In the genomic region with DNA sequence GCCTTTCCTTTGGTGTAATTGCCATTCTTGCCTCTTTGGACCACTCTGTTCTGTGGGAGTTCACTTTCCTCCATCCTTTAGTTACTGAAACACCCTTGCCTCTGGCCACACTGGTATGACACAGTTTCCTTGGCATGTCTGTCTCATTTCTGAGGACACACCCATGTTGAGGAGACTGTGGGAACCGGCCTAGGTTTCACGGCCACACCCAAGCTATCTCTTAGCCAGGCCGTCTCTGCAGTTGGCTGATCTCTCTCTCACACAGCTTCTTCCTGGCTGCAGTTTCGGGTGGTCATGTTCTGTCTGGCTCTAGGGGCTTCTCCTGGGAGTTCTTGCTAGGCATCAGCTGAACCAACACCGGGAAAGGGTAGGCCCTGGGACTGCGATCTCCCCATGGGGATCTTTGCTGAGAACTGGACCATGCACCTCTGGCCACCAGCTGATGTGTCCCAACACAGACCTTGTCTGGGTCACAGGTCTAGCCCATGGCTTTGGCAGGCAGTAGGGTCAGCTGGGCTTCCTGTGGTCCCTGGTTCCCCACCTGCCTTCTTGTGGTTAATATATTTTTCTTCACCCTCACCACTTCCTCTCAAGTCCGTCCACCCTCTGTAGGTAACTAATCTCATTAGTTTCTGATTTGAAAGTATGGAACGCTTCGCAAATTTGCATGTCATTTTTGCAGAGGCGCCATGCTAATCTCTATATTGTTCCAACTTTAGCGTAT, we compare ENCODE assay signal across 9 cellular contexts. TPM values are rescaled to one million over a fixed set of nuclear protein-coding genes. Genes with fewer than 3 reads are reported as not detected.
DNase-seq lines count a peak whose midpoint lies in the region; ATAC-seq and TF ChIP-seq lines count a peak whose summit lies in the region.
"Had no signal": no experiment of that assay in that cellular context is flagged by ENCODE, and none has a peak within 500 bp of the region (broad histone marks: within the 10 kb centered on the region; RNA-seq: fewer than 3 reads in every experiment).

No MANE protein-coding gene starts in this region.

- POLR2A ChIA-PET in HEK293 (lab: Yijun Ruan, JAX) = interaction anchor here (1.0 to 1.2 kb wide), 2 partner anchors 8 to 55 kb away, joined by 3 read pairs; a partner anchor contains a TSS

- TF ChIP-seq EP300 in stomach (IDR thresholded peaks at IDR 0.05) = no peak

- intact Hi-C loops in esophagus squamous epithelium (cut with DNase I) (no loop called here), stomach (cut with DNase I; ENCODE audit: low total_unique reads) (no loop called here), body of pancreas (cut with DNase I) (no loop called here)

- H3K4me3 ChIP-seq in HEK293 (ENCODE audit: low read depth, low read length) (no peak overlapping the region), MG63 (no peak overlapping the region), esophagus squamous epithelium (no peak overlapping the region), stomach (no peak overlapping the region), body of pancreas (no peak overlapping the region)

- H3K27me3 ChIP-seq in MG63 = no peaks in the 10 kb centered on the region
- H3K27me3 ChIP-seq in esophagus squamous epithelium = no peaks in the 10 kb centered on the region
- H3K27me3 ChIP-seq in stomach = no peaks in the 10 kb centered on the region
- H3K27me3 ChIP-seq in body of pancreas = no peaks in the 10 kb centered on the region

- H3K36me3 ChIP-seq in HEK293 (ENCODE audit: control insufficient read depth in 2 of 2, insufficient read depth in 1 of 2, low read length in 2 of 2) (peaks cover 3 to 17% of the 10 kb centered on the region in 2 experiments; a peak in 2 of 3 replicates), MG63 (no peaks in the 10 kb centered on the region), esophagus squamous epithelium (peaks cover 6 to 46% (median 14%) of the 10 kb centered on the region in 3 donors), stomach (peaks cover 37 to 83% (median 77%) of the 10 kb centered on the region in 4 donors), body of pancreas (replicated peaks in 1 of 2; ENCODE audit: insufficient read depth in 1 of 2, low read depth in 2 of 2) (peaks cover 10 to 17% of the 10 kb centered on the region in 2 donors)

- DNase-seq in MG63 = peak; percentile 86
- no peak for DNase-seq in esophagus squamous epithelium (lab: John Stamatoyannopoulos, UW)
- peak; percentile 49 for DNase-seq in stomach
- no peak for DNase-seq in stimulated activated CD4-positive, alpha-beta T cell treated with anti-CD3 and anti-CD28 coated beads, Interleukin-2, amount 100 ng/mL, for 24 hours
- no peak for DNase-seq in body of pancreas
- no peak for DNase-seq in NCI-H69 (lab: John Stamatoyannopoulos, UW)

- H3K4me1 ChIP-seq in HEK293 (ENCODE audit: control insufficient read depth, insufficient read depth, low read length) (no peaks in the 10 kb centered on the region), esophagus squamous epithelium (peaks cover 21 to 73% (median 24%) of the 10 kb centered on the region in 3 donors), stomach (peaks cover 22 to 64% (median 35%) of the 10 kb centered on the region in 4 donors), body of pancreas (peaks cover 11% of the 10 kb centered on the region)
- H3K4me1 ChIP-seq: parathyroid adenoma had no signal

- WGBS in esophagus squamous epithelium, 2 donors = 52 to 53% methylated on average over 8 to 9 of the region's 11 CpGs
- WGBS in stomach, 5 donors = 63 to 68% (median 65%) methylated on average over 9 to 11 of the region's 11 CpGs
- 79 to 87% methylated on average over 11 of the region's 11 CpGs for WGBS in body of pancreas, 2 donors

- H3K9me3 ChIP-seq in HEK293 (ENCODE audit: control insufficient read depth, insufficient read depth, low read depth, low read length) = no peaks in the 10 kb centered on the region
- peaks cover 16% of the 10 kb centered on the region for H3K9me3 ChIP-seq in MG63
- peaks cover 0 to 3% (median 0%) of the 10 kb centered on the region in 3 donors for H3K9me3 ChIP-seq in esophagus squamous epithelium
- H3K9me3 ChIP-seq in stomach = no peaks in the 10 kb centered on the region
- H3K9me3 ChIP-seq in body of pancreas = no peaks in the 10 kb centered on the region

- H3K27ac ChIP-seq in HEK293 (ENCODE audit: extremely low read depth, low read depth, low read length) = no peak overlapping the region
- peak overlapping the region; percentile 78 to 92 (median 86) for H3K27ac ChIP-seq in esophagus squamous epithelium
- peak overlapping the region; percentile 26 to 72 (median 35) for H3K27ac ChIP-seq in stomach
- no peak overlapping the region for H3K27ac ChIP-seq in body of pancreas
- H3K27ac ChIP-seq: parathyroid adenoma had no signal

- peak; percentile 93 for ATAC-seq in GM18502 (IDR thresholded peaks at IDR 0.05; ENCODE audit: poor library complexity, unreplicated experiment)
- no peak for ATAC-seq in body of pancreas

- CTCF ChIA-PET in HEK293 (lab: Yijun Ruan, JAX) = interaction anchor here (1.0 to 7.0 kb wide), 4 partner anchors 13 to 228 kb away, joined by 3 to 50 read pairs (median 6); a partner anchor contains a TSS

- TF ChIP-seq POLR2A in esophagus squamous epithelium (IDR thresholded peaks at IDR 0.05) (no peak), stomach (IDR thresholded peaks at IDR 0.05) (no peak), body of pancreas (IDR thresholded peaks at IDR 0.05) (no peak)

- TF ChIP-seq CTCF in HEK293 (tag by site-specific recombination; IDR thresholded peaks at IDR 0.05) (no peak), esophagus squamous epithelium (IDR thresholded peaks at IDR 0.05) (no peak), stomach (IDR thresholded peaks at IDR 0.05) (no peak), body of pancreas (IDR thresholded peaks at IDR 0.05) (no peak)

TF ChIP-seq in HEK293, 187 proteins besides CTCF, POLR2A, EP300 and RAD21 (continues in another document):
- TF ChIP-seq, protein P1, sequence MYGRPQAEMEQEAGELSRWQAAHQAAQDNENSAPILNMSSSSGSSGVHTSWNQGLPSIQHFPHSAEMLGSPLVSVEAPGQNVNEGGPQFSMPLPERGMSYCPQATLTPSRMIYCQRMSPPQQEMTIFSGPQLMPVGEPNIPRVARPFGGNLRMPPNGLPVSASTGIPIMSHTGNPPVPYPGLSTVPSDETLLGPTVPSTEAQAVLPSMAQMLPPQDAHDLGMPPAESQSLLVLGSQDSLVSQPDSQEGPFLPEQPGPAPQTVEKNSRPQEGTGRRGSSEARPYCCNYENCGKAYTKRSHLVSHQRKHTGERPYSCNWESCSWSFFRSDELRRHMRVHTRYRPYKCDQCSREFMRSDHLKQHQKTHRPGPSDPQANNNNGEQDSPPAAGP (tag by site-specific recombination; IDR thresholded peaks at IDR 0.05) = peak; percentile 59; the same call in 1 of the 2 replicates
- no peak for TF ChIP-seq ZNF791 (tag by site-specific recombination; IDR thresholded peaks at IDR 0.05)
- no peak for TF ChIP-seq ZNF350 (tag by site-specific recombination; IDR thresholded peaks at IDR 0.05)
- TF ChIP-seq, protein P2, sequence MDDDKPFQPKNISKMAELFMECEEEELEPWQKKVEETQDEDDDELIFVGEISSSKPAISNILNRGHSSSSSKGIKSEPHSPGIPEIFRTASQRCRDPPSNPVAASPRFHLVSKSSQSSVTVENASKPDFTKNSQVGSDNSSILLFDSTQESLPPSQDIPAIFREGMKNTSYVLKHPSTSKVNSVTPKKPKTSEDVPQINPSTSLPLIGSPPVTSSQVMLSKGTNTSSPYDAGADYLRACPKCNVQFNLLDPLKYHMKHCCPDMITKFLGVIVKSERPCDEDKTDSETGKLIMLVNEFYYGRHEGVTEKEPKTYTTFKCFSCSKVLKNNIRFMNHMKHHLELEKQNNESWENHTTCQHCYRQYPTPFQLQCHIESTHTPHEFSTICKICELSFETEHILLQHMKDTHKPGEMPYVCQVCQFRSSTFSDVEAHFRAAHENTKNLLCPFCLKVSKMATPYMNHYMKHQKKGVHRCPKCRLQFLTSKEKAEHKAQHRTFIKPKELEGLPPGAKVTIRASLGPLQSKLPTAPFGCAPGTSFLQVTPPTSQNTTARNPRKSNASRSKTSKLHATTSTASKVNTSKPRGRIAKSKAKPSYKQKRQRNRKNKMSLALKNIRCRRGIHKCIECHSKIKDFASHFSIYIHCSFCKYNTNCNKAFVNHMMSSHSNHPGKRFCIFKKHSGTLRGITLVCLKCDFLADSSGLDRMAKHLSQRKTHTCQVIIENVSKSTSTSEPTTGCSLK (tag by site-specific recombination; IDR thresholded peaks at IDR 0.05) = no peak
- no peak for TF ChIP-seq ZNF223 (tag by site-specific recombination; IDR thresholded peaks at IDR 0.05)
- TF ChIP-seq, protein P3, sequence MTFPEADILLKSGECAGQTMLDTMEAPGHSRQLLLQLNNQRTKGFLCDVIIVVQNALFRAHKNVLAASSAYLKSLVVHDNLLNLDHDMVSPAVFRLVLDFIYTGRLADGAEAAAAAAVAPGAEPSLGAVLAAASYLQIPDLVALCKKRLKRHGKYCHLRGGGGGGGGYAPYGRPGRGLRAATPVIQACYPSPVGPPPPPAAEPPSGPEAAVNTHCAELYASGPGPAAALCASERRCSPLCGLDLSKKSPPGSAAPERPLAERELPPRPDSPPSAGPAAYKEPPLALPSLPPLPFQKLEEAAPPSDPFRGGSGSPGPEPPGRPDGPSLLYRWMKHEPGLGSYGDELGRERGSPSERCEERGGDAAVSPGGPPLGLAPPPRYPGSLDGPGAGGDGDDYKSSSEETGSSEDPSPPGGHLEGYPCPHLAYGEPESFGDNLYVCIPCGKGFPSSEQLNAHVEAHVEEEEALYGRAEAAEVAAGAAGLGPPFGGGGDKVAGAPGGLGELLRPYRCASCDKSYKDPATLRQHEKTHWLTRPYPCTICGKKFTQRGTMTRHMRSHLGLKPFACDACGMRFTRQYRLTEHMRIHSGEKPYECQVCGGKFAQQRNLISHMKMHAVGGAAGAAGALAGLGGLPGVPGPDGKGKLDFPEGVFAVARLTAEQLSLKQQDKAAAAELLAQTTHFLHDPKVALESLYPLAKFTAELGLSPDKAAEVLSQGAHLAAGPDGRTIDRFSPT (tag by site-specific recombination; IDR thresholded peaks at IDR 0.05) = no peak
- no peak for TF ChIP-seq SETDB1 (IDR thresholded peaks at IDR 0.05; ENCODE audit: insufficient read length, low read length)
- TF ChIP-seq ZNF184 (tag by site-specific recombination; IDR thresholded peaks at IDR 0.05) = no peak
- no peak for TF ChIP-seq ZNF629 (tag by site-specific recombination; IDR thresholded peaks at IDR 0.05)
- TF ChIP-seq KLF1 (tag by site-specific recombination; IDR thresholded peaks at IDR 0.05) = peak; percentile 95

RNA-seq across cellular contexts. Expression of a gene that starts 24.9 kb away (rescaled TPM):
- 0.17 and 1.1 TPM in 2 replicates for total RNA-seq in MG63 (2014; rRNA removed; shearing (Covaris generic); ENCODE audit: low replicate concordance)
- total RNA-seq in esophagus squamous epithelium = 10 to 100 TPM; 14.5 to 29.3 (median 18.0) TPM
- 10 to 100 TPM; 21.3 to 64.2 (median 25.7) TPM for total RNA-seq in stomach
- 10 to 100 TPM in 1 of 3 donors, 1 to 10 TPM in 2; 8.0 to 15.1 (median 9.3) TPM for polyA plus RNA-seq in stomach
- total RNA-seq in body of pancreas = 10 to 100 TPM in 1 of 2 donors, 1 to 10 TPM in 1; 5.9 to 14.0 TPM

RNA-seq across cellular contexts. Expression of a gene that starts 54.9 kb away (rescaled TPM):
- total RNA-seq in MG63 (2014; rRNA removed; shearing (Covaris generic); ENCODE audit: low replicate concordance) = 425 and 559 TPM in 2 replicates
- total RNA-seq in esophagus squamous epithelium (100 to 1,000 TPM; 223 to 388 (median 301) TPM), stomach (100 to 1,000 TPM; 171 to 408 (median 217) TPM), body of pancreas (10 to 100 TPM; 82.4 to 85.4 TPM)
- polyA plus RNA-seq in stomach = 10 to 100 TPM; 60.5 to 95.5 (median 74.8) TPM

Comparison
In these comparisons a context has a peak if more than half of its experiments do, and no peak if none do; other contexts are left out.
1. H3K27ac ChIP-seq: peak in esophagus squamous epithelium (4 of 4) and stomach (5 of 5); none in HEK293 (single experiment) and body of pancreas (0 of 4).
2. DNase-seq: peak in MG63 (single experiment) and stomach (single experiment); none in esophagus squamous epithelium (single experiment), stimulated activated CD4-positive, alpha-beta T cell treated with anti-CD3 and anti-CD28 coated beads, Interleukin-2, amount 100 ng/mL, for 24 hours (0 of 2), body of pancreas (0 of 4) and NCI-H69 (single experiment).